Comparison of ENCODE assay signal across 8 cellular contexts in the genomic region with DNA sequence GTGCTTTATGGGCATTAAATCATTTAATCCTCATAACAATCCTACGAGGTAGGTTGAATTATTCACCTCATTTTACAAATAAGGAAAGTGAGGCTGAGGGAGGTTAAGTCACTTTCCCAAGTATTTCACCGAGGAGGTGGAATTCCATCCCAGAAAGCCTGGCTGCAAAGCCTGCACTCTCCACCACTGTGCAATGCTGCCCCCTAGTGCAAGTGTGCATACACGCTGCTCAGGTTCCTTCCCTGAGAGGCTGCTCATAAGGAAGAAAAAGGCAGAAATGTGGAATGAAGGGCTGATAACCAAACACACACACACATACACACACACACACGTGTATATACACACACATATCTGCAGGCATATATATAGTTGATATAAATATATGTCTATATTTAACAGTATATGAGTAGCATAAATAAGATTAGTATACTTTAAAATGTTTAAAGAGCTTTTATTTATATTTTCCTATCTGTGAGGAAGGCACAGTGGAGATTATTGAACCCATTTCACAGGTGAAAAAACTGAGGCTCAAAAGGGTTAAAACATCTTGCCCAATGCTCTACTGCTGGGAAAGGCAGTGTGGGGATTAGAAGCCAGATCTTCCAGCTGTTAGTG.
DNase-seq lines count a peak whose midpoint lies in the region; ATAC-seq and TF ChIP-seq lines count a peak whose summit lies in the region.

No MANE protein-coding gene starts in this region.

- no peaks in the 10 kb centered on the region for H3K36me3 ChIP-seq in right lobe of liver

- no peak overlapping the region for H3K27ac ChIP-seq in right lobe of liver

- peak; percentile 82 for ATAC-seq in GM19351 (IDR thresholded peaks at IDR 0.05; ENCODE audit: unreplicated experiment)
- peak; percentile 90 to 97 (median 96) for ATAC-seq in right lobe of liver

- H3K4me1 ChIP-seq in right lobe of liver: no peaks in the 10 kb centered on the region

- TF ChIP-seq CTCF in choroid plexus epithelial cell (conservative IDR thresholded peaks at IDR 0.05; ENCODE audit: low read depth, low read length) (peak; percentile 100), right lobe of liver (IDR thresholded peaks at IDR 0.05) (peak; percentile 63 to 86 (median 76))

- intact Hi-C loops in right lobe of liver (cut with DNase I): loop anchor here in 1 of 2 donors (10.0 kb wide), 1 partner anchor 384 kb away; no protein-coding TSS in a partner anchor

- no peak for TF ChIP-seq POLR2A in right lobe of liver (IDR thresholded peaks at IDR 0.05)

- no peak overlapping the region for H3K4me3 ChIP-seq in choroid plexus epithelial cell (ENCODE audit: low read depth, low read length)
- H3K4me3 ChIP-seq in right lobe of liver: no peak overlapping the region

- peak; percentile 64 to 87 (median 85) for DNase-seq in NCI-H1417 (lab: John Stamatoyannopoulos, UW)
- no peak for DNase-seq in NCI-H1417 treated with DMSO at 0.1 percent for 48 hours (lab: John Stamatoyannopoulos, UW)
- peak; percentile 24 for DNase-seq in HS-27A (ENCODE audit: low read depth)
- peak; percentile 79 for DNase-seq in OCI-M1 (lab: John Stamatoyannopoulos, UW)
- DNase-seq in choroid plexus epithelial cell (ENCODE audit: low read depth): peak; percentile 81
- DNase-seq in right lobe of liver: peak; percentile 69 to 77 (median 75)
- DNase-seq in KG1 (lab: John Stamatoyannopoulos, UW): no peak

- H3K27me3 ChIP-seq in right lobe of liver: peaks cover 0 to 6% of the 10 kb centered on the region in 2 donors

- 0% methylated on average over 4 of the region's 4 CpGs for WGBS in right lobe of liver (ENCODE audit: insufficient coverage, low coverage, low lambda C conversion rate, missing lambda C conversion rate)

- no peaks in the 10 kb centered on the region for H3K9me3 ChIP-seq in right lobe of liver

Comparison
In these comparisons a context has a peak if more than half of its experiments do, and no peak if none do; other contexts are left out.
1. DNase-seq: peak in NCI-H1417 (3 of 3), HS-27A (single experiment), OCI-M1 (single experiment), choroid plexus epithelial cell (single experiment) and right lobe of liver (3 of 3); none in NCI-H1417 treated with DMSO at 0.1 percent for 48 hours (single experiment) and KG1 (single experiment).